ENCODE assay signal across 9 cellular contexts in genomic region chr14:68637106-68638021, GRCh38.
A peak's percentile ranks its signal among the peaks of the same experiment; 100 is the strongest.
DNase-seq lines count a peak whose midpoint lies in the region; ATAC-seq and TF ChIP-seq lines count a peak whose summit lies in the region.
"Had no signal": no experiment of that assay in that cellular context is flagged by ENCODE, and none has a peak within 500 bp of the region (broad histone marks: within the 10 kb centered on the region; RNA-seq: fewer than 3 reads in every experiment).

No MANE protein-coding gene starts in this region.

- peaks cover 2 to 15% (median 11%) of the 10 kb centered on the region in 6 donors for H3K9me3 Mint-ChIP-seq in immature natural killer cell

- no peak overlapping the region for H3K4me3 Mint-ChIP-seq in immature natural killer cell
- H3K4me3 Mint-ChIP-seq: mesothelial cell of epicardium had no signal

- dilution Hi-C loops in mammary epithelial cell (cut with HindIII; ENCODE audit: low sequenced_read_pairs) = no loop called here

- TF ChIP-seq CTCF in mammary epithelial cell (conservative IDR thresholded peaks at IDR 0.05 in 1 of 2, IDR thresholded peaks at IDR 0.05 in 1 of 2; ENCODE audit: extremely low read depth in 1 of 2, insufficient read depth in 1 of 2, low read depth in 1 of 2, low read length in 2 of 2) = no peak
- no peak for TF ChIP-seq CTCF in hepatocyte (IDR thresholded peaks at IDR 0.05; ENCODE audit: poor library complexity)

- no peak overlapping the region for H3K27ac Mint-ChIP-seq in immature natural killer cell
- H3K27ac Mint-ChIP-seq: mesothelial cell of epicardium had no signal

- no peak overlapping the region for H3K9ac ChIP-seq in mammary epithelial cell (ENCODE audit: insufficient read depth, low read length)
- H3K9ac ChIP-seq in rectal smooth muscle tissue (ENCODE audit: low read length) = no peak overlapping the region

- no peak for ATAC-seq in HG03342 (IDR thresholded peaks at IDR 0.05; ENCODE audit: unreplicated experiment)

- H3K27me3 Mint-ChIP-seq in immature natural killer cell (ENCODE audit: low read depth in 3 of 3) = peaks cover 0 to 4% (median 2%) of the 10 kb centered on the region in 3 donors

- in situ Hi-C loops in mammary epithelial cell (cut with MboI; ENCODE audit: low sequenced_read_pairs in 2 of 2) = no loop called here

- H3K4me2 ChIP-seq in mammary epithelial cell (ENCODE audit: insufficient read depth, low read depth, low read length) = no peak overlapping the region
- H3K4me2 ChIP-seq in hepatocyte = no peak overlapping the region

- WGBS in mammary epithelial cell (ENCODE audit: low coverage, missing lambda C conversion rate) = 88% methylated on average over 9 of the region's 13 CpGs
- WGBS in hepatocyte (ENCODE audit: low lambda C conversion rate, missing lambda C conversion rate) = 68% methylated on average over 13 of the region's 13 CpGs

- intact Hi-C loops in mammary epithelial cell (cut with micrococcal nuclease) = no loop called here

- H3K4me3 ChIP-seq in mammary epithelial cell (replicated peaks in 1 of 3; ENCODE audit: insufficient read depth in 1 of 3, low read depth in 2 of 3, low read length in 3 of 3) (no peak overlapping the region), hepatocyte (no peak overlapping the region), rectal smooth muscle tissue (ENCODE audit: low read length) (peak overlapping the region; percentile 4)

- H3K9me2 ChIP-seq in hepatocyte (replicated peaks; ENCODE audit: insufficient read depth) = no peaks in the 10 kb centered on the region

- H3K4me1 ChIP-seq in mammary epithelial cell (ENCODE audit: insufficient read depth, low read length) (peaks cover 11% of the 10 kb centered on the region), hepatocyte (ENCODE audit: insufficient read depth) (peaks cover 55% of the 10 kb centered on the region), rectal smooth muscle tissue (ENCODE audit: control insufficient read depth, insufficient read depth, low read length) (peaks cover 38% of the 10 kb centered on the region)

- H3K9me3 ChIP-seq in mammary epithelial cell (replicated peaks; ENCODE audit: insufficient read depth, low read length) (no peaks in the 10 kb centered on the region), hepatocyte (ENCODE audit: low read depth) (peaks cover 4% of the 10 kb centered on the region)

- no peaks in the 10 kb centered on the region for H4K20me1 ChIP-seq in mammary epithelial cell (ENCODE audit: insufficient read depth, low read length)
- no peaks in the 10 kb centered on the region for H4K20me1 ChIP-seq in hepatocyte (ENCODE audit: insufficient read depth, poor library complexity, severe bottlenecking)

- H3K27me3 ChIP-seq in mammary epithelial cell (ENCODE audit: insufficient read depth, low read length) (no peaks in the 10 kb centered on the region), hepatocyte (no peaks in the 10 kb centered on the region), rectal smooth muscle tissue (ENCODE audit: control insufficient read depth, insufficient read depth, low read length) (no peaks in the 10 kb centered on the region)

- DNase-seq in DMS79 (lab: John Stamatoyannopoulos, UW) (peak; percentile 14), mammary epithelial cell (no peak), hepatocyte (ENCODE audit: low spot score) (no peak), H4 (ENCODE audit: low spot score) (no peak), NCI-H748 treated with DMSO at 0.1 percent for 48 hours (lab: John Stamatoyannopoulos, UW) (no peak), immature natural killer cell (no peak)

- no peaks in the 10 kb centered on the region for H3K79me2 ChIP-seq in mammary epithelial cell (ENCODE audit: insufficient read depth, low read length)
- no peaks in the 10 kb centered on the region for H3K79me2 ChIP-seq in hepatocyte

- no peaks in the 10 kb centered on the region for H3K4me1 Mint-ChIP-seq in immature natural killer cell

- no peak overlapping the region for H3K27ac ChIP-seq in mammary epithelial cell (ENCODE audit: insufficient read depth, low read depth, low read length)
- H3K27ac ChIP-seq in hepatocyte = peak overlapping the region; percentile 91
- H3K27ac ChIP-seq in rectal smooth muscle tissue (ENCODE audit: low read depth, low read length) = peak overlapping the region; percentile 74

- CTCF ChIA-PET in mammary epithelial cell (lab: Charles Lee; ENCODE audit: low non-redundant PET) = no interaction called here

- peak overlapping the region; percentile 68 for H2AFZ ChIP-seq in mammary epithelial cell (ENCODE audit: low read depth, low read length)
- peak overlapping the region; percentile 21 for H2AFZ ChIP-seq in hepatocyte

- no peaks in the 10 kb centered on the region for H3K36me3 ChIP-seq in mammary epithelial cell (ENCODE audit: insufficient read depth, low read length)
- H3K36me3 ChIP-seq in hepatocyte (replicated peaks; ENCODE audit: insufficient read depth, low read depth) = no peaks in the 10 kb centered on the region
- no peaks in the 10 kb centered on the region for H3K36me3 ChIP-seq in rectal smooth muscle tissue (ENCODE audit: control insufficient read depth, insufficient read depth, low read length)

- no TSS peak for BruUV-seq in mammary epithelial cell (replicated peaks; lab: Mats Ljungman, UMichigan)

- H3K36me3 Mint-ChIP-seq in immature natural killer cell = peaks cover 6 to 12% (median 10%) of the 10 kb centered on the region in 3 donors
